In genomic region chr9:78028926-78029325, GRCh38 we compare ENCODE assay signal across 2 cellular contexts.
TF ChIP-seq lines count a peak whose summit lies in the region.

No MANE protein-coding gene starts in this region.

TF ChIP-seq in SK-N-SH, 30 proteins besides CTCF, POLR2A, EP300 and RAD21 (continued from another document):
- TF ChIP-seq, protein P1, sequence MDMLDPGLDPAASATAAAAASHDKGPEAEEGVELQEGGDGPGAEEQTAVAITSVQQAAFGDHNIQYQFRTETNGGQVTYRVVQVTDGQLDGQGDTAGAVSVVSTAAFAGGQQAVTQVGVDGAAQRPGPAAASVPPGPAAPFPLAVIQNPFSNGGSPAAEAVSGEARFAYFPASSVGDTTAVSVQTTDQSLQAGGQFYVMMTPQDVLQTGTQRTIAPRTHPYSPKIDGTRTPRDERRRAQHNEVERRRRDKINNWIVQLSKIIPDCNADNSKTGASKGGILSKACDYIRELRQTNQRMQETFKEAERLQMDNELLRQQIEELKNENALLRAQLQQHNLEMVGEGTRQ (IDR thresholded peaks at IDR 0.05; ENCODE audit: borderline replicate concordance, low read depth, low read length): no peak
- no peak for TF ChIP-seq NRF1 (IDR thresholded peaks at IDR 0.05; ENCODE audit: low read depth, low read length)
- TF ChIP-seq TEAD4 (IDR thresholded peaks at IDR 0.05; ENCODE audit: borderline replicate concordance, insufficient read depth): no peak
- no peak for TF ChIP-seq EZH2phosphoT487 (IDR thresholded peaks at IDR 0.05; ENCODE audit: borderline replicate concordance, low read depth)
- no peak for TF ChIP-seq MEF2A (IDR thresholded peaks at IDR 0.05; ENCODE audit: borderline replicate concordance, low read depth)
- TF ChIP-seq, protein P2, sequence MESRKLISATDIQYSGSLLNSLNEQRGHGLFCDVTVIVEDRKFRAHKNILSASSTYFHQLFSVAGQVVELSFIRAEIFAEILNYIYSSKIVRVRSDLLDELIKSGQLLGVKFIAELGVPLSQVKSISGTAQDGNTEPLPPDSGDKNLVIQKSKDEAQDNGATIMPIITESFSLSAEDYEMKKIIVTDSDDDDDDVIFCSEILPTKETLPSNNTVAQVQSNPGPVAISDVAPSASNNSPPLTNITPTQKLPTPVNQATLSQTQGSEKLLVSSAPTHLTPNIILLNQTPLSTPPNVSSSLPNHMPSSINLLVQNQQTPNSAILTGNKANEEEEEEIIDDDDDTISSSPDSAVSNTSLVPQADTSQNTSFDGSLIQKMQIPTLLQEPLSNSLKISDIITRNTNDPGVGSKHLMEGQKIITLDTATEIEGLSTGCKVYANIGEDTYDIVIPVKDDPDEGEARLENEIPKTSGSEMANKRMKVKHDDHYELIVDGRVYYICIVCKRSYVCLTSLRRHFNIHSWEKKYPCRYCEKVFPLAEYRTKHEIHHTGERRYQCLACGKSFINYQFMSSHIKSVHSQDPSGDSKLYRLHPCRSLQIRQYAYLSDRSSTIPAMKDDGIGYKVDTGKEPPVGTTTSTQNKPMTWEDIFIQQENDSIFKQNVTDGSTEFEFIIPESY (IDR thresholded peaks at IDR 0.05; ENCODE audit: borderline replicate concordance, low read depth): no peak
- TF ChIP-seq CHD2 (IDR thresholded peaks at IDR 0.05; ENCODE audit: low read length, partially characterized antibody): no peak
- no peak for TF ChIP-seq TAF1 (IDR thresholded peaks at IDR 0.05; ENCODE audit: borderline replicate concordance, low read depth, low read length)
- no peak for TF ChIP-seq JUND (IDR thresholded peaks at IDR 0.05)
- no peak for TF ChIP-seq RCOR1 (IDR thresholded peaks at IDR 0.05; ENCODE audit: low read length)
- TF ChIP-seq RFX5 (IDR thresholded peaks at IDR 0.05; ENCODE audit: low read length): no peak
- TF ChIP-seq FOSL2 (IDR thresholded peaks at IDR 0.05; ENCODE audit: borderline replicate concordance, low read depth): no peak
- no peak for TF ChIP-seq SIN3A (IDR thresholded peaks at IDR 0.05; ENCODE audit: borderline replicate concordance, low read depth, low read length)
- TF ChIP-seq GABPA (IDR thresholded peaks at IDR 0.05; ENCODE audit: low read depth): no peak

TF ChIP-seq in SK-N-SH treated with all-trans-retinoic acid at 6 μM for 48 hours, 23 proteins besides CTCF, POLR2A, EP300 and RAD21 (continued from another document):
- TF ChIP-seq, protein P3, sequence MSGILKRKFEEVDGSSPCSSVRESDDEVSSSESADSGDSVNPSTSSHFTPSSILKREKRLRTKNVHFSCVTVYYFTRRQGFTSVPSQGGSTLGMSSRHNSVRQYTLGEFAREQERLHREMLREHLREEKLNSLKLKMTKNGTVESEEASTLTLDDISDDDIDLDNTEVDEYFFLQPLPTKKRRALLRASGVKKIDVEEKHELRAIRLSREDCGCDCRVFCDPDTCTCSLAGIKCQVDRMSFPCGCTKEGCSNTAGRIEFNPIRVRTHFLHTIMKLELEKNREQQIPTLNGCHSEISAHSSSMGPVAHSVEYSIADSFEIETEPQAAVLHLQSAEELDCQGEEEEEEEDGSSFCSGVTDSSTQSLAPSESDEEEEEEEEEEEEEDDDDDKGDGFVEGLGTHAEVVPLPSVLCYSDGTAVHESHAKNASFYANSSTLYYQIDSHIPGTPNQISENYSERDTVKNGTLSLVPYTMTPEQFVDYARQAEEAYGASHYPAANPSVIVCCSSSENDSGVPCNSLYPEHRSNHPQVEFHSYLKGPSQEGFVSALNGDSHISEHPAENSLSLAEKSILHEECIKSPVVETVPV (CRISPR knock-in tag; IDR thresholded peaks at IDR 0.05): no peak
- TF ChIP-seq SNAI2 (CRISPR knock-in tag; IDR thresholded peaks at IDR 0.05): no peak
